Comparison of ENCODE assay signal across 2 cellular contexts in genomic region chr13:71015021-71015420, GRCh38.
TF ChIP-seq lines count a peak whose summit lies in the region.

No MANE protein-coding gene starts in this region.

TF ChIP-seq in liver, 16 proteins besides CTCF, POLR2A, EP300 and RAD21:
- TF ChIP-seq YY1 (IDR thresholded peaks at IDR 0.05), result peak; percentile 71
- no peak for TF ChIP-seq HNF4G (IDR thresholded peaks at IDR 0.05)

TF ChIP-seq in HepG2, 621 proteins besides CTCF, POLR2A, EP300 and RAD21:
- TF ChIP-seq, protein P1, sequence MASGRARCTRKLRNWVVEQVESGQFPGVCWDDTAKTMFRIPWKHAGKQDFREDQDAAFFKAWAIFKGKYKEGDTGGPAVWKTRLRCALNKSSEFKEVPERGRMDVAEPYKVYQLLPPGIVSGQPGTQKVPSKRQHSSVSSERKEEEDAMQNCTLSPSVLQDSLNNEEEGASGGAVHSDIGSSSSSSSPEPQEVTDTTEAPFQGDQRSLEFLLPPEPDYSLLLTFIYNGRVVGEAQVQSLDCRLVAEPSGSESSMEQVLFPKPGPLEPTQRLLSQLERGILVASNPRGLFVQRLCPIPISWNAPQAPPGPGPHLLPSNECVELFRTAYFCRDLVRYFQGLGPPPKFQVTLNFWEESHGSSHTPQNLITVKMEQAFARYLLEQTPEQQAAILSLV (CRISPR knock-in tag; IDR thresholded peaks at IDR 0.05; ENCODE audit: borderline replicate concordance), result no peak
- TF ChIP-seq HES4 (CRISPR knock-in tag; IDR thresholded peaks at IDR 0.05; ENCODE audit: borderline replicate concordance) (no peak), RBM39 (IDR thresholded peaks at IDR 0.05; ENCODE audit: low read depth, low read length, poor library complexity, severe bottlenecking) (no peak), PAF1 (CRISPR knock-in tag; IDR thresholded peaks at IDR 0.05) (no peak), KLF6 (CRISPR knock-in tag; IDR thresholded peaks at IDR 0.05) (no peak), HMG20A (CRISPR knock-in tag; IDR thresholded peaks at IDR 0.05; ENCODE audit: borderline replicate concordance) (no peak), ZNF10 (CRISPR knock-in tag; IDR thresholded peaks at IDR 0.05; ENCODE audit: borderline replicate concordance, low read depth) (no peak), MAFK (conservative IDR thresholded peaks at IDR 0.05 in 1 of 2, IDR thresholded peaks at IDR 0.05 in 1 of 2; ENCODE audit: low read length in 2 of 2) (no peak), RARA (CRISPR knock-in tag; IDR thresholded peaks at IDR 0.05) (no peak), WIZ (CRISPR knock-in tag; IDR thresholded peaks at IDR 0.05) (no peak), IRF2 (CRISPR knock-in tag; IDR thresholded peaks at IDR 0.05) (no peak), ELF1 (CRISPR knock-in tag; IDR thresholded peaks at IDR 0.05) (no peak)
- TF ChIP-seq, protein P2, sequence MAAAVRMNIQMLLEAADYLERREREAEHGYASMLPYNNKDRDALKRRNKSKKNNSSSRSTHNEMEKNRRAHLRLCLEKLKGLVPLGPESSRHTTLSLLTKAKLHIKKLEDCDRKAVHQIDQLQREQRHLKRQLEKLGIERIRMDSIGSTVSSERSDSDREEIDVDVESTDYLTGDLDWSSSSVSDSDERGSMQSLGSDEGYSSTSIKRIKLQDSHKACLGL (CRISPR knock-in tag; IDR thresholded peaks at IDR 0.05), result no peak
- TF ChIP-seq, protein P3, sequence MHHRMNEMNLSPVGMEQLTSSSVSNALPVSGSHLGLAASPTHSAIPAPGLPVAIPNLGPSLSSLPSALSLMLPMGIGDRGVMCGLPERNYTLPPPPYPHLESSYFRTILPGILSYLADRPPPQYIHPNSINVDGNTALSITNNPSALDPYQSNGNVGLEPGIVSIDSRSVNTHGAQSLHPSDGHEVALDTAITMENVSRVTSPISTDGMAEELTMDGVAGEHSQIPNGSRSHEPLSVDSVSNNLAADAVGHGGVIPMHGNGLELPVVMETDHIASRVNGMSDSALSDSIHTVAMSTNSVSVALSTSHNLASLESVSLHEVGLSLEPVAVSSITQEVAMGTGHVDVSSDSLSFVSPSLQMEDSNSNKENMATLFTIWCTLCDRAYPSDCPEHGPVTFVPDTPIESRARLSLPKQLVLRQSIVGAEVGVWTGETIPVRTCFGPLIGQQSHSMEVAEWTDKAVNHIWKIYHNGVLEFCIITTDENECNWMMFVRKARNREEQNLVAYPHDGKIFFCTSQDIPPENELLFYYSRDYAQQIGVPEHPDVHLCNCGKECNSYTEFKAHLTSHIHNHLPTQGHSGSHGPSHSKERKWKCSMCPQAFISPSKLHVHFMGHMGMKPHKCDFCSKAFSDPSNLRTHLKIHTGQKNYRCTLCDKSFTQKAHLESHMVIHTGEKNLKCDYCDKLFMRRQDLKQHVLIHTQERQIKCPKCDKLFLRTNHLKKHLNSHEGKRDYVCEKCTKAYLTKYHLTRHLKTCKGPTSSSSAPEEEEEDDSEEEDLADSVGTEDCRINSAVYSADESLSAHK (CRISPR knock-in tag; IDR thresholded peaks at IDR 0.05; ENCODE audit: borderline replicate concordance), result no peak
- TF ChIP-seq, protein P4, sequence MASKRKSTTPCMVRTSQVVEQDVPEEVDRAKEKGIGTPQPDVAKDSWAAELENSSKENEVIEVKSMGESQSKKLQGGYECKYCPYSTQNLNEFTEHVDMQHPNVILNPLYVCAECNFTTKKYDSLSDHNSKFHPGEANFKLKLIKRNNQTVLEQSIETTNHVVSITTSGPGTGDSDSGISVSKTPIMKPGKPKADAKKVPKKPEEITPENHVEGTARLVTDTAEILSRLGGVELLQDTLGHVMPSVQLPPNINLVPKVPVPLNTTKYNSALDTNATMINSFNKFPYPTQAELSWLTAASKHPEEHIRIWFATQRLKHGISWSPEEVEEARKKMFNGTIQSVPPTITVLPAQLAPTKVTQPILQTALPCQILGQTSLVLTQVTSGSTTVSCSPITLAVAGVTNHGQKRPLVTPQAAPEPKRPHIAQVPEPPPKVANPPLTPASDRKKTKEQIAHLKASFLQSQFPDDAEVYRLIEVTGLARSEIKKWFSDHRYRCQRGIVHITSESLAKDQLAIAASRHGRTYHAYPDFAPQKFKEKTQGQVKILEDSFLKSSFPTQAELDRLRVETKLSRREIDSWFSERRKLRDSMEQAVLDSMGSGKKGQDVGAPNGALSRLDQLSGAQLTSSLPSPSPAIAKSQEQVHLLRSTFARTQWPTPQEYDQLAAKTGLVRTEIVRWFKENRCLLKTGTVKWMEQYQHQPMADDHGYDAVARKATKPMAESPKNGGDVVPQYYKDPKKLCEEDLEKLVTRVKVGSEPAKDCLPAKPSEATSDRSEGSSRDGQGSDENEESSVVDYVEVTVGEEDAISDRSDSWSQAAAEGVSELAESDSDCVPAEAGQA (IDR thresholded peaks at IDR 0.05; ENCODE audit: low read depth), result no peak
- TF ChIP-seq, protein P4 (CRISPR knock-in tag; IDR thresholded peaks at IDR 0.05; ENCODE audit: borderline replicate concordance), result no peak
- TF ChIP-seq, protein P5, sequence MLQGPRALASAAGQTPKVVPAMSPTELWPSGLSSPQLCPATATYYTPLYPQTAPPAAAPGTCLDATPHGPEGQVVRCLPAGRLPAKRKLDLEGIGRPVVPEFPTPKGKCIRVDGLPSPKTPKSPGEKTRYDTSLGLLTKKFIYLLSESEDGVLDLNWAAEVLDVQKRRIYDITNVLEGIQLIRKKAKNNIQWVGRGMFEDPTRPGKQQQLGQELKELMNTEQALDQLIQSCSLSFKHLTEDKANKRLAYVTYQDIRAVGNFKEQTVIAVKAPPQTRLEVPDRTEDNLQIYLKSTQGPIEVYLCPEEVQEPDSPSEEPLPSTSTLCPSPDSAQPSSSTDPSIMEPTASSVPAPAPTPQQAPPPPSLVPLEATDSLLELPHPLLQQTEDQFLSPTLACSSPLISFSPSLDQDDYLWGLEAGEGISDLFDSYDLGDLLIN (CRISPR knock-in tag; IDR thresholded peaks at IDR 0.05; ENCODE audit: borderline replicate concordance), result no peak
